ENCODE assay signal across 7 cellular contexts in the genomic region with DNA sequence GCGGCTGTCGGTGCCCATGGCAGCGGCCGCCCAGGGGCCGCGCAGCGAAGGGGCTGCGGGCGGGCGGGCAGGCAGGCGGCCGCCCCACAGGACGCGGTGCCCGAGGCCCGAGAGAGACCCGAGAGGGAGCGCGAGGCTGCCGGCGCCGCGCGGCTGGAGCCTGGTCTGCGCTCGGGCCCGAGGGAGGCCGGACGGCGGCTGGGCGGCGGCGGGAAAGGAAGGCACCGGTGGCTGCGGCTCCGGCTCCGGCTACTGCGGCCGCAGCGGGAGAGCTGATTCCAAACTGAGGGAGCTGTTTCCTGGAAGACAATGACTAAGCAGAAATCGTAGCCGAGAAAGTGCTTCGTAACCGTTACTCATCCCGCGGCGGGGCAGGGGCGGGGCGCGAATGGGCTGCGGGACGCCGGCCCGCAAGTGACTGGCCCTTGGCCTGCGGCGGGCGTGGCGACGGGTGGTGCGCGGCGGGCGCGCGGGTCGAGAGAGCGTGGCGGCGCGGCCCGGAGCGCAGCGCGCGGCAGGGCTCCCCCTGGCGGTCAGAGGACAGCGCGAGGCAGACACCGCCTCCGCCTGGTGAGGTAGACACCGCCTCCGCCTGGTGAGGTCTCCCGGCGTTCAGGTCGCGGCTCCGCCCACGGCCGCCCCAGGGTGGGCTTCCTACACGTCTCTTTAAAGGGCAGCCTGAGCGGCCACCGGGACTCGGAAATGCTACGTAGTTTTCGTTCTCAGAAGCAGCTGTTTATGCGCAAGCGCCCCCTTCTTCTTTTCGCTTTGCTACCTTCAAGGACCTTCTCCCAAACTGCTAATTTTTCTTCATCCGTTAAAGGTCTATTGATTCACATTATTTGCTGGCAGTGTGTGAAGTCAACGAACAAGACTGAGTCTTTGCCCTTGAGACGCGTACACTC. TPM values are rescaled to one million over a fixed set of nuclear protein-coding genes. Genes with fewer than 3 reads are reported as not detected.
DNase-seq lines count a peak whose midpoint lies in the region; ATAC-seq and TF ChIP-seq lines count a peak whose summit lies in the region.

Gene GCLM, minus strand, starts transcription at position 285 of the 905 bp plus-strand sequence. Its CDS starts 267 bp downstream, at position 18.

- peak; percentile 86 for DNase-seq in NCI-H146 (lab: John Stamatoyannopoulos, UW)
- peak; percentile 92 for DNase-seq in T-helper 2 cell treated with Interferon-gamma antibody and Interleukin-4, amounts not matched to agents 5 μg/mL and 100 μg/mL, for 36 hours (ENCODE audit: low spot score)
- peak; percentile 67 for DNase-seq in astrocyte of the cerebellum (ENCODE audit: low read depth)
- peak; percentile 96 for DNase-seq in hepatocyte (ENCODE audit: low spot score)
- DNase-seq in renal cortical epithelial cell (ENCODE audit: low read depth): peak; percentile 86

- no peaks in the 10 kb centered on the region for H3K27me3 ChIP-seq in hepatocyte

- TF ChIP-seq CTCF in astrocyte of the cerebellum (IDR thresholded peaks at IDR 0.05; ENCODE audit: low read depth, low read length, missing control alignments) (peak; percentile 68), hepatocyte (IDR thresholded peaks at IDR 0.05; ENCODE audit: poor library complexity) (peak; percentile 89)

- 2% methylated on average over 62 of the region's 102 CpGs for WGBS in hepatocyte (ENCODE audit: low lambda C conversion rate, missing lambda C conversion rate)

- H3K79me2 ChIP-seq in hepatocyte: peaks cover 27% of the 10 kb centered on the region

- peaks cover 5% of the 10 kb centered on the region for H3K9me3 Mint-ChIP-seq in T-helper 2 cell treated with Interferon-gamma antibody and Interleukin-4, amounts not matched to agents 5 μg/mL and 100 μg/mL, for 36 hours

- H4K20me1 ChIP-seq in hepatocyte (ENCODE audit: insufficient read depth, poor library complexity, severe bottlenecking): no peaks in the 10 kb centered on the region

- peak within 1 kb of the TSS; percentile 82 for H3K27ac Mint-ChIP-seq in T-helper 2 cell treated with Interferon-gamma antibody and Interleukin-4, amounts not matched to agents 5 μg/mL and 100 μg/mL, for 36 hours

- H3K36me3 Mint-ChIP-seq in T-helper 2 cell treated with Interferon-gamma antibody and Interleukin-4, amounts not matched to agents 5 μg/mL and 100 μg/mL, for 36 hours (ENCODE audit: low read depth): peaks cover 5% of the 10 kb centered on the region

- in situ Hi-C loops in astrocyte of the cerebellum (cut with HindIII; ENCODE audit: low sequenced_read_pairs): no loop called here

- peaks cover 11% of the 10 kb centered on the region for H3K4me1 ChIP-seq in hepatocyte (ENCODE audit: insufficient read depth)

- H3K27ac ChIP-seq in hepatocyte: peak within 1 kb of the TSS; percentile 79

- H3K27me3 Mint-ChIP-seq in T-helper 2 cell treated with Interferon-gamma antibody and Interleukin-4, amounts not matched to agents 5 μg/mL and 100 μg/mL, for 36 hours (ENCODE audit: low read depth): peaks cover 26% of the 10 kb centered on the region

- H3K36me3 ChIP-seq in hepatocyte (replicated peaks; ENCODE audit: insufficient read depth, low read depth): no peaks in the 10 kb centered on the region

- H3K4me3 Mint-ChIP-seq in T-helper 2 cell treated with Interferon-gamma antibody and Interleukin-4, amounts not matched to agents 5 μg/mL and 100 μg/mL, for 36 hours: peak within 1 kb of the TSS; percentile 85

- H3K4me2 ChIP-seq in hepatocyte: peak within 1 kb of the TSS; percentile 78

- peaks cover 33% of the 10 kb centered on the region for H3K4me1 Mint-ChIP-seq in T-helper 2 cell treated with Interferon-gamma antibody and Interleukin-4, amounts not matched to agents 5 μg/mL and 100 μg/mL, for 36 hours (ENCODE audit: low read depth)

- H3K9me3 ChIP-seq in hepatocyte (ENCODE audit: low read depth): no peaks in the 10 kb centered on the region

- ATAC-seq in GM18498 (IDR thresholded peaks at IDR 0.05; ENCODE audit: unreplicated experiment) (peak; percentile 95), HG02870 (IDR thresholded peaks at IDR 0.05; ENCODE audit: unreplicated experiment) (peak; percentile 96)

- H3K9me2 ChIP-seq in hepatocyte (replicated peaks; ENCODE audit: insufficient read depth): no peaks in the 10 kb centered on the region

- peak within 1 kb of the TSS; percentile 53 for H2AFZ ChIP-seq in hepatocyte

- H3K4me3 ChIP-seq in astrocyte of the cerebellum (ENCODE audit: low read depth, low read length) (peak within 1 kb of the TSS; percentile 81), hepatocyte (peak within 1 kb of the TSS; percentile 68)

RNA-seq across cellular contexts. Expression of gene GCLM, which starts in this region (rescaled TPM):
- total RNA-seq in hepatocyte: 10.7 and 12.8 TPM in 2 replicates
- 14.4 and 15.3 TPM in 2 replicates for polyA plus RNA-seq in hepatocyte
- total RNA-seq in renal cortical epithelial cell: 23.3 and 31.3 TPM in 2 replicates

Comparison
In these comparisons a context has a peak if more than half of its experiments do, and no peak if none do; other contexts are left out.
1. Peak in every context shown above with its lines: DNase-seq, ATAC-seq, H3K4me3 ChIP-seq and H3K27ac ChIP-seq.